ENCODE assay signal across 8 cellular contexts in genomic region chr2:197498937-197499593, GRCh38. TPM values are rescaled to one million over a fixed set of nuclear protein-coding genes. Genes with fewer than 3 reads are reported as not detected.
A peak's percentile ranks its signal among the peaks of the same experiment; 100 is the strongest.
DNase-seq lines count a peak whose midpoint lies in the region; ATAC-seq and TF ChIP-seq lines count a peak whose summit lies in the region.

No MANE protein-coding gene starts in this region.

- H3K4me3 ChIP-seq in BE2C (ENCODE audit: low read depth, low read length) (peak overlapping the region; percentile 98), RWPE2 (ENCODE audit: severe bottlenecking) (peak overlapping the region; percentile 72), cardiac muscle cell (peak overlapping the region; percentile 58), ovary (peak overlapping the region; percentile 95), transverse colon (peak overlapping the region; percentile 86 to 99 (median 91))

- TF ChIP-seq CTCF in BE2C (IDR thresholded peaks at IDR 0.05; ENCODE audit: low read depth, low read length): no peak
- TF ChIP-seq CTCF in RWPE2 (IDR thresholded peaks at IDR 0.05; ENCODE audit: poor library complexity, severe bottlenecking): no peak
- TF ChIP-seq CTCF in cardiac muscle cell (IDR thresholded peaks at IDR 0.05; ENCODE audit: low read depth, low read length): no peak
- no peak for TF ChIP-seq CTCF in ovary (IDR thresholded peaks at IDR 0.05)
- no peak for TF ChIP-seq CTCF in transverse colon (IDR thresholded peaks at IDR 0.05)

- H3K9me3 Mint-ChIP-seq in activated naive CD8-positive, alpha-beta T cell treated with anti-CD3 and anti-CD28 coated beads, Interleukin-2, amount 10 ng/mL, durations not matched to agents 7 days and 5 days: no peaks in the 10 kb centered on the region

- TF ChIP-seq EP300 in ovary (IDR thresholded peaks at IDR 0.05): no peak
- no peak for TF ChIP-seq EP300 in transverse colon (IDR thresholded peaks at IDR 0.05; ENCODE audit: low read depth)

- POLR2A ChIA-PET in activated naive CD8-positive, alpha-beta T cell treated with anti-CD3 and anti-CD28 coated beads, Interleukin-2, amount 10 ng/mL, durations not matched to agents 7 days and 5 days (lab: Charles Lee): interaction anchor here (0.6 to 5.1 kb wide), 16 partner anchors 9 to 1328 kb away, joined by 3 to 121 read pairs (median 4); partner anchors contain the start of genes COQ10B, MARS2, MOB4 and SF3B1

- TF ChIP-seq POLR2A in ovary (IDR thresholded peaks at IDR 0.05) (no peak), transverse colon (IDR thresholded peaks at IDR 0.05) (peak; percentile 49)

- intact Hi-C loops in ovary (cut with DNase I): loop anchor here in 2 of 4 donors (5.0 to 10.0 kb wide), 2 partner anchors 47 to 64 kb away; partner anchors contain the start of genes COQ10B (in 2 of the 2) and SF3B1 (in 1 of the 2)
- intact Hi-C loops in transverse colon (cut with DNase I; ENCODE audit: low total_unique reads): loop anchor here (2.0 kb wide), 1 partner anchor 64 kb away; the partner anchor contains the start of gene SF3B1

- H3K4me1 Mint-ChIP-seq in activated naive CD8-positive, alpha-beta T cell treated with anti-CD3 and anti-CD28 coated beads, Interleukin-2, amount 10 ng/mL, durations not matched to agents 7 days and 5 days: peaks cover 45% of the 10 kb centered on the region

- peaks cover 43% of the 10 kb centered on the region for H3K36me3 Mint-ChIP-seq in activated naive CD8-positive, alpha-beta T cell treated with anti-CD3 and anti-CD28 coated beads, Interleukin-2, amount 10 ng/mL, durations not matched to agents 7 days and 5 days

- peak; percentile 61 for DNase-seq in BE2C
- DNase-seq in GM19238 (ENCODE audit: insufficient read length, low spot score): peak; percentile 41
- DNase-seq in RWPE2 (ENCODE audit: low spot score): peak; percentile 67
- DNase-seq in activated naive CD8-positive, alpha-beta T cell treated with anti-CD3 and anti-CD28 coated beads, Interleukin-2, amount 10 ng/mL, durations not matched to agents 7 days and 5 days: peak; percentile 70
- peak; percentile 66 to 84 for DNase-seq in cardiac muscle cell (ENCODE audit: low read depth in 1 of 2, low spot score in 1 of 2)
- peak; percentile 53 to 75 (median 64) for DNase-seq in ovary
- DNase-seq in transverse colon: peak; percentile 76

- peak overlapping the region; percentile 97 for H3K27ac Mint-ChIP-seq in activated naive CD8-positive, alpha-beta T cell treated with anti-CD3 and anti-CD28 coated beads, Interleukin-2, amount 10 ng/mL, durations not matched to agents 7 days and 5 days

- H3K27ac ChIP-seq in RWPE2 (ENCODE audit: poor library complexity, severe bottlenecking) (peak overlapping the region; percentile 85), cardiac muscle cell (peak overlapping the region; percentile 96), ovary (peak overlapping the region; percentile 96 to 97), transverse colon (peak overlapping the region; percentile 98 to 100 (median 99))

- H3K4me1 ChIP-seq in BE2C (no peaks in the 10 kb centered on the region), RWPE2 (ENCODE audit: insufficient read depth, poor library complexity, severe bottlenecking) (peaks cover 25% of the 10 kb centered on the region), cardiac muscle cell (ENCODE audit: low read depth) (peaks cover 18% of the 10 kb centered on the region), ovary (ENCODE audit: insufficient read depth) (peaks cover 4% of the 10 kb centered on the region), transverse colon (peaks cover 17 to 58% (median 42%) of the 10 kb centered on the region in 4 donors)

- H3K27me3 ChIP-seq in BE2C: no peaks in the 10 kb centered on the region
- no peaks in the 10 kb centered on the region for H3K27me3 ChIP-seq in RWPE2 (ENCODE audit: insufficient read depth, poor library complexity, severe bottlenecking)
- H3K27me3 ChIP-seq in cardiac muscle cell: no peaks in the 10 kb centered on the region
- no peaks in the 10 kb centered on the region for H3K27me3 ChIP-seq in ovary
- no peaks in the 10 kb centered on the region for H3K27me3 ChIP-seq in transverse colon

- no peaks in the 10 kb centered on the region for H3K27me3 Mint-ChIP-seq in activated naive CD8-positive, alpha-beta T cell treated with anti-CD3 and anti-CD28 coated beads, Interleukin-2, amount 10 ng/mL, durations not matched to agents 7 days and 5 days

- 0 to 1% (median 0%) methylated on average over 45 to 46 of the region's 46 CpGs for WGBS in ovary, 3 donors
- 2% methylated on average over 42 of the region's 46 CpGs; no CpG with 5 or more reads in 1 of the 2 donors for WGBS in transverse colon (ENCODE audit: low coverage in 1 of 2), 2 donors

- H3K9me3 ChIP-seq in BE2C: no peaks in the 10 kb centered on the region
- no peaks in the 10 kb centered on the region for H3K9me3 ChIP-seq in RWPE2 (ENCODE audit: severe bottlenecking)
- no peaks in the 10 kb centered on the region for H3K9me3 ChIP-seq in cardiac muscle cell (ENCODE audit: low read depth)
- H3K9me3 ChIP-seq in ovary: no peaks in the 10 kb centered on the region
- no peaks in the 10 kb centered on the region for H3K9me3 ChIP-seq in transverse colon

- H3K4me3 Mint-ChIP-seq in activated naive CD8-positive, alpha-beta T cell treated with anti-CD3 and anti-CD28 coated beads, Interleukin-2, amount 10 ng/mL, durations not matched to agents 7 days and 5 days: peak overlapping the region; percentile 91

- in situ Hi-C loops in transverse colon (cut with MboI; ENCODE audit: low pct_ligation_motif_present in 1 of 4, low pct_unique_long_range_greater_than_20kb in 1 of 4, low sequenced_read_pairs in 3 of 4): loop anchor here in 1 of 4 donors (10.0 kb wide), 1 partner anchor 64 kb away; the partner anchor contains the start of gene SF3B1

- H3K36me3 ChIP-seq in BE2C: peaks cover 86% of the 10 kb centered on the region
- peaks cover 79% of the 10 kb centered on the region for H3K36me3 ChIP-seq in RWPE2 (ENCODE audit: low read depth)
- peaks cover 43% of the 10 kb centered on the region for H3K36me3 ChIP-seq in cardiac muscle cell
- H3K36me3 ChIP-seq in ovary: no peaks in the 10 kb centered on the region
- peaks cover 0 to 32% (median 11%) of the 10 kb centered on the region in 4 donors for H3K36me3 ChIP-seq in transverse colon

- ATAC-seq in HG03442 (IDR thresholded peaks at IDR 0.05; ENCODE audit: unreplicated experiment) (peak; percentile 14), RWPE2 (ENCODE audit: low read depth) (peak; percentile 15)
- ATAC-seq in activated naive CD8-positive, alpha-beta T cell treated with anti-CD3 and anti-CD28 coated beads, Interleukin-2, amount 10 ng/mL, durations not matched to agents 7 days and 5 days (ENCODE audit: low read depth): peak; percentile 7

RNA-seq across cellular contexts. Expression of gene HSPD1, which starts 0.6 kb away (rescaled TPM):
- polyA plus RNA-seq in BE2C (2012; ENCODE audit: insufficient read depth, insufficient read length, low read depth): 331 TPM
- 100 to 1,000 TPM; 190 to 195 TPM for total RNA-seq in activated naive CD8-positive, alpha-beta T cell treated with anti-CD3 and anti-CD28 coated beads, Interleukin-2, amount 10 ng/mL, durations not matched to agents 7 days and 5 days
- total RNA-seq in cardiac muscle cell (319 and 371 TPM in 2 replicates), ovary (100 to 1,000 TPM; 146 to 289 (median 192) TPM), transverse colon (100 to 1,000 TPM in 2 of 4 donors, 10 to 100 TPM in 2; 75.9 to 149 (median 108) TPM)
- polyA plus RNA-seq in cardiac muscle cell (484 and 551 TPM in 2 replicates), ovary (100 to 1,000 TPM; 153 to 343 TPM)

RNA-seq across cellular contexts. Expression of gene HSPE1, which starts 1.1 kb away (rescaled TPM):
- 441 TPM for polyA plus RNA-seq in BE2C (2012; ENCODE audit: insufficient read depth, insufficient read length, low read depth)
- 10 to 100 TPM; 92.1 to 94.3 TPM for total RNA-seq in activated naive CD8-positive, alpha-beta T cell treated with anti-CD3 and anti-CD28 coated beads, Interleukin-2, amount 10 ng/mL, durations not matched to agents 7 days and 5 days
- 175 and 369 TPM in 2 replicates for total RNA-seq in cardiac muscle cell
- 481 and 620 TPM in 2 replicates for polyA plus RNA-seq in cardiac muscle cell
- 100 to 1,000 TPM in 1 of 7 donors, 10 to 100 TPM in 6; 57.8 to 110 (median 69.5) TPM for total RNA-seq in ovary
- polyA plus RNA-seq in ovary: 100 to 1,000 TPM in 1 of 2 donors, 10 to 100 TPM in 1; 67.2 to 128 TPM
- total RNA-seq in transverse colon: 100 to 1,000 TPM in 2 of 4 donors, 1 to 10 TPM in 2; 3.4 to 151 (median 56.4) TPM

RNA-seq across cellular contexts. Expression of gene MOB4, which starts 16.8 kb away (rescaled TPM):
- polyA plus RNA-seq in BE2C (2012; ENCODE audit: insufficient read depth, insufficient read length, low read depth): 66.7 TPM
- total RNA-seq in activated naive CD8-positive, alpha-beta T cell treated with anti-CD3 and anti-CD28 coated beads, Interleukin-2, amount 10 ng/mL, durations not matched to agents 7 days and 5 days: 10 to 100 TPM; 17.2 to 18.1 TPM
- total RNA-seq in cardiac muscle cell: 26.4 and 33.0 TPM in 2 replicates
- 96.4 and 115 TPM in 2 replicates for polyA plus RNA-seq in cardiac muscle cell
- total RNA-seq in ovary: 10 to 100 TPM; 18.7 to 36.2 (median 25.5) TPM
- polyA plus RNA-seq in ovary: 10 to 100 TPM; 19.4 to 25.8 TPM
- total RNA-seq in transverse colon: 10 to 100 TPM; 12.3 to 27.9 (median 25.3) TPM

RNA-seq across cellular contexts. Expression of gene COQ10B, which starts 45.7 kb away (rescaled TPM):
- polyA plus RNA-seq in BE2C (2012; ENCODE audit: insufficient read depth, insufficient read length, low read depth): 21.5 TPM
- 10 to 100 TPM; 24.8 to 25.2 TPM for total RNA-seq in activated naive CD8-positive, alpha-beta T cell treated with anti-CD3 and anti-CD28 coated beads, Interleukin-2, amount 10 ng/mL, durations not matched to agents 7 days and 5 days
- 7.3 and 18.5 TPM in 2 replicates for total RNA-seq in cardiac muscle cell
- 24.5 and 24.9 TPM in 2 replicates for polyA plus RNA-seq in cardiac muscle cell
- total RNA-seq in ovary: 10 to 100 TPM; 16.4 to 23.1 (median 18.4) TPM
- 10 to 100 TPM; 12.8 to 16.0 TPM for polyA plus RNA-seq in ovary
- 10 to 100 TPM; 10.1 to 80.8 (median 30.7) TPM for total RNA-seq in transverse colon

Comparison
In these comparisons a context has a peak if more than half of its experiments do, and no peak if none do; other contexts are left out.
1. Peak in every context shown above with its lines: DNase-seq, ATAC-seq, H3K4me3 ChIP-seq and H3K27ac ChIP-seq.